ENCODE assay signal across 8 cellular contexts in the genomic region with DNA sequence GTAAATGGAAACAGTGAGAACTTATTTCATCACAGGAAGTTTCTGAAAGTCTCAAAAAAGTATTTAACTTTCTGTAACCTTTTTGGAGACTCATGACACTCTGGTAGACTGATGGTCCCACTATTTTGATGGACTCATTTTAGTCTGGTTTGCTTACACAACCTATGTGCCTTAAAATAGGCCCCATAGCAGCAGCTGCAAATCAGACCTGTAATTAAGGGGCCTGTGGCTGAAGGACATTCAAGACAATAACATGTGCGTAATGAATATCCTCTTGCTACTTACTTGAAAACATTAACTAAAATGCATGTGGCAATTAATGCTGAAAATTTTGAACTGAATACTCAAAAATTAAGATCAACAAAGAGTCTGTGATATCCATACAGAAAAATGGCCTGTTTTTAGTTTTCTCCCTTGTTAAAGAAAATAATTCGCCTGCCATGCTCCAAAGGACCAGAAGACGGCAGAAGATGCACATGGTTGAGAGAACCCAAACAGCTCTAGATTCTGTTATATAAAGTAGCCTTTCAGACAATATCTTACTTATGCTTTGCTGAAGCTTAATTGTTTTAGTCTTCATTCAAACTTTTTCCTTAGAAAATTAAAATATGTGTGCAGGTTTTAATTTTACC.
DNase-seq lines count a peak whose midpoint lies in the region; ATAC-seq and TF ChIP-seq lines count a peak whose summit lies in the region.
"Had no signal": no experiment of that assay in that cellular context is flagged by ENCODE, and none has a peak within 500 bp of the region (broad histone marks: within the 10 kb centered on the region; RNA-seq: fewer than 3 reads in every experiment).

No MANE protein-coding gene starts in this region.

- H3K4me3 ChIP-seq in H7 (ENCODE audit: insufficient read depth, low read depth, low read length) (no peak overlapping the region), gastroesophageal sphincter (no peak overlapping the region), skeletal muscle cell (ENCODE audit: low read depth, low read length) (no peak overlapping the region), Peyer's patch (no peak overlapping the region)
- H3K4me3 ChIP-seq: lung had no signal

- no peak for TF ChIP-seq EP300 in gastroesophageal sphincter (IDR thresholded peaks at IDR 0.05)

- no peak for TF ChIP-seq POLR2A in gastroesophageal sphincter (IDR thresholded peaks at IDR 0.05)
- TF ChIP-seq POLR2A in Peyer's patch (IDR thresholded peaks at IDR 0.05): no peak

- DNase-seq in H7: peak; percentile 29
- DNase-seq in RKO (ENCODE audit: low spot score): peak; percentile 61
- peak; percentile 10 for DNase-seq in skeletal muscle cell (ENCODE audit: low read depth)
- DNase-seq in Peyer's patch: no peak

- H3K27me3 ChIP-seq in H7 (ENCODE audit: control insufficient read depth, insufficient read depth, low read length) (no peaks in the 10 kb centered on the region), gastroesophageal sphincter (no peaks in the 10 kb centered on the region), Peyer's patch (no peaks in the 10 kb centered on the region)

- H3K36me3 ChIP-seq in H7 (replicated peaks; ENCODE audit: control insufficient read depth, insufficient read depth, low read length) (no peaks in the 10 kb centered on the region), gastroesophageal sphincter (no peaks in the 10 kb centered on the region), Peyer's patch (no peaks in the 10 kb centered on the region)

- H3K27ac ChIP-seq in gastroesophageal sphincter: no peak overlapping the region
- no peak overlapping the region for H3K27ac ChIP-seq in Peyer's patch

- WGBS in gastroesophageal sphincter (ENCODE audit: low coverage in 1 of 2), 2 donors: 33 to 50% methylated on average over 3 of the region's 3 CpGs

- no peaks in the 10 kb centered on the region for H3K9me3 ChIP-seq in gastroesophageal sphincter
- H3K9me3 ChIP-seq in Peyer's patch: no peaks in the 10 kb centered on the region

- TF ChIP-seq CTCF in gastroesophageal sphincter (IDR thresholded peaks at IDR 0.05) (peak in 3 of 4 experiments; percentile 44 to 60 (median 51)), Peyer's patch (IDR thresholded peaks at IDR 0.05) (no peak)

- no peaks in the 10 kb centered on the region for H3K4me1 ChIP-seq in gastroesophageal sphincter
- no peaks in the 10 kb centered on the region for H3K4me1 ChIP-seq in Peyer's patch

- no peak for ATAC-seq in gastroesophageal sphincter
- no peak for ATAC-seq in HG03342 (IDR thresholded peaks at IDR 0.05; ENCODE audit: unreplicated experiment)
- no peak for ATAC-seq in GM21390 (IDR thresholded peaks at IDR 0.05; ENCODE audit: unreplicated experiment)

Comparison
In these comparisons a context has a peak if more than half of its experiments do, and no peak if none do; other contexts are left out.
1. DNase-seq: peak in H7 (single experiment), RKO (single experiment) and skeletal muscle cell (single experiment); none in Peyer's patch (0 of 3).
2. CTCF ChIP-seq: peak in gastroesophageal sphincter (3 of 4); none in Peyer's patch (0 of 6).